In genomic region chr3:101936419-101937331, GRCh38 we compare ENCODE assay signal across 8 cellular contexts.
A peak's percentile ranks its signal among the peaks of the same experiment; 100 is the strongest.
DNase-seq lines count a peak whose midpoint lies in the region; ATAC-seq and TF ChIP-seq lines count a peak whose summit lies in the region.

No MANE protein-coding gene starts in this region.

- ATAC-seq in GM19467 (IDR thresholded peaks at IDR 0.05; ENCODE audit: unreplicated experiment) (peak; percentile 89), HG03457 (IDR thresholded peaks at IDR 0.05; ENCODE audit: unreplicated experiment) (peak; percentile 78)

- peak; percentile 52 for DNase-seq in SW480 (ENCODE audit: low spot score)
- DNase-seq in fibroblast of the aortic adventitia (ENCODE audit: low read depth): peak; percentile 92
- no peak for DNase-seq in esophagus muscularis mucosa (ENCODE audit: extremely low spot score)
- no peak for DNase-seq in DMS 273 (lab: John Stamatoyannopoulos, UW; ENCODE audit: unreplicated experiment)

- no peaks in the 10 kb centered on the region for H4K20me1 ChIP-seq in DOHH2 (ENCODE audit: control insufficient read depth, insufficient read depth, low read depth, low read length)

- H3K9me3 ChIP-seq in DOHH2 (ENCODE audit: control insufficient read depth, insufficient read depth, low read length): 0 out of 2 replicates have a peak, but pooled peaks cover 3% of the 10 kb centered on the region
- no peaks in the 10 kb centered on the region for H3K9me3 ChIP-seq in thymus (ENCODE audit: control insufficient read depth)
- H3K9me3 ChIP-seq in esophagus muscularis mucosa: no peaks in the 10 kb centered on the region

- H3K4me3 ChIP-seq in DOHH2 (ENCODE audit: low read length): peak overlapping the region; percentile 33
- H3K4me3 ChIP-seq in fibroblast of the aortic adventitia (ENCODE audit: low read depth, low read length): no peak overlapping the region
- no peak overlapping the region for H3K4me3 ChIP-seq in thymus (ENCODE audit: low read length)
- H3K4me3 ChIP-seq in esophagus muscularis mucosa: no peak overlapping the region

- H3K9me2 ChIP-seq in DOHH2 (replicated peaks; ENCODE audit: control insufficient read depth, low read length): no peaks in the 10 kb centered on the region

- intact Hi-C loops in esophagus muscularis mucosa (cut with DNase I): no loop called here

- peak overlapping the region; percentile 44 for H3K27ac ChIP-seq in DOHH2 (ENCODE audit: low read depth, low read length)
- H3K27ac ChIP-seq in thymus (ENCODE audit: low read depth): peak overlapping the region; percentile 15
- H3K27ac ChIP-seq in esophagus muscularis mucosa (replicated peaks in 1 of 4): no peak overlapping the region

- TF ChIP-seq CTCF in DOHH2 (IDR thresholded peaks at IDR 0.05; ENCODE audit: low read depth, low read length, poor library complexity, severe bottlenecking) (no peak), fibroblast of the aortic adventitia (IDR thresholded peaks at IDR 0.05; ENCODE audit: insufficient read depth, low read length) (no peak), esophagus muscularis mucosa (IDR thresholded peaks at IDR 0.05) (no peak)

- H3K79me2 ChIP-seq in DOHH2 (ENCODE audit: control insufficient read depth, low read length): no peaks in the 10 kb centered on the region

- TF ChIP-seq POLR2A in esophagus muscularis mucosa (IDR thresholded peaks at IDR 0.05; ENCODE audit: low read depth): no peak

- peaks cover 11% of the 10 kb centered on the region for H3K36me3 ChIP-seq in DOHH2 (ENCODE audit: control insufficient read depth, low read length)
- no peaks in the 10 kb centered on the region for H3K36me3 ChIP-seq in thymus (ENCODE audit: control insufficient read depth, insufficient read depth)
- H3K36me3 ChIP-seq in esophagus muscularis mucosa: no peaks in the 10 kb centered on the region

- WGBS in thymus: 68% methylated on average over 10 of the region's 10 CpGs
- WGBS in esophagus muscularis mucosa: 85% methylated on average over 10 of the region's 10 CpGs

- H3F3A ChIP-seq in DOHH2 (ENCODE audit: control insufficient read depth, insufficient read depth): peaks cover 3% of the 10 kb centered on the region; the same call in 1 of the 2 replicates

- H3K4me1 ChIP-seq in DOHH2 (ENCODE audit: control insufficient read depth, low read length): peaks cover 65% of the 10 kb centered on the region
- no peaks in the 10 kb centered on the region for H3K4me1 ChIP-seq in thymus (ENCODE audit: control insufficient read depth, insufficient read depth, low read length)
- H3K4me1 ChIP-seq in esophagus muscularis mucosa: peaks cover 18 to 20% (median 19%) of the 10 kb centered on the region in 4 donors

- no peaks in the 10 kb centered on the region for H3K27me3 ChIP-seq in DOHH2 (ENCODE audit: control insufficient read depth, low read length)
- H3K27me3 ChIP-seq in thymus (ENCODE audit: control insufficient read depth, insufficient read depth): no peaks in the 10 kb centered on the region
- no peaks in the 10 kb centered on the region for H3K27me3 ChIP-seq in esophagus muscularis mucosa

- peak overlapping the region; percentile 62 for H3K4me2 ChIP-seq in DOHH2 (ENCODE audit: low read length)

- TF ChIP-seq EP300 in esophagus muscularis mucosa (IDR thresholded peaks at IDR 0.05): no peak

Comparison
In these comparisons a context has a peak if more than half of its experiments do, and no peak if none do; other contexts are left out.
1. H3K27ac ChIP-seq: peak in DOHH2 (single experiment) and thymus (single experiment); none in esophagus muscularis mucosa (0 of 4).
2. DNase-seq: peak in SW480 (single experiment) and fibroblast of the aortic adventitia (single experiment); none in esophagus muscularis mucosa (single experiment) and DMS 273 (single experiment).